Comparison of ENCODE assay signal across 21 cellular contexts in the genomic region with DNA sequence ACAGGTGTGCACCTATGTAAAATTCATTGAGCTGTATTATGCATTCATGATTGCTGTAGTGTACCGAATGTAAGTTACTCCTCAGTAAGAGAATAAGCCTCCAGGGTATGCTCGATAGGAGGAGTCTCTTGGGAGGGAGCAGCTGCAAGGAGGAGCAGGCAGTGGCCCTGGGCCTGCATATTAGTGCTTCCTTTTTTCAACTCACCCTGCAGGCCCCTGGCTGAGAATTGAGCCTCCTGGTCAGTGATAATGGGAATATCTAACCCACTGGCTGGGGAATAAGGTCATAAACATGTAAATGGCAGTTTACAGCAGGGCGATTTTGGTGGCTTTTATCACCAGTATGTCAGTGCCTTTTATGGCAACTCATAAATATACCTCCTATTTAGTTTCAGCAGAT.
"Had no signal": no experiment of that assay in that cellular context is flagged by ENCODE, and none has a peak within 500 bp of the region (broad histone marks: within the 10 kb centered on the region; RNA-seq: fewer than 3 reads in every experiment).

No MANE protein-coding gene starts in this region.

- ATAC-seq: activated CD8-positive, alpha-beta T cell treated with anti-CD3 and anti-CD28 coated beads, Interleukin-2, amount 10 ng/mL, durations not matched to agents 7 days and 5 days; activated T-cell treated with anti-CD3 and anti-CD28 coated beads, Interleukin-2, amount 50 U/mL, for 4 hours; esophagus mucosa; gastrocnemius medialis; heart left ventricle; natural killer cell; pancreas; sciatic nerve had no signal

- H3K4me3 ChIP-seq: gastrocnemius medialis, heart left ventricle, pancreas, tibial artery, uterus had no signal

- H3K27ac Mint-ChIP-seq: activated CD4-positive, alpha-beta T cell treated with anti-CD3 and anti-CD28 coated beads, Interleukin-2, amount 10 ng/mL, durations not matched to agents 24 days and 14 days; activated CD8-positive, alpha-beta T cell treated with anti-CD3 and anti-CD28 coated beads, Interleukin-2, amount 10 ng/mL, durations not matched to agents 7 days and 5 days; activated naive CD4-positive, alpha-beta T cell treated with anti-CD3 and anti-CD28 coated beads for 36 hours; natural killer cell had no signal

- DNase-seq: activated CD4-positive, alpha-beta T cell treated with anti-CD3 and anti-CD28 coated beads, Interleukin-2, amount 10 ng/mL, durations not matched to agents 24 days and 14 days; activated CD8-positive, alpha-beta T cell treated with anti-CD3 and anti-CD28 coated beads, Interleukin-2, amount 10 ng/mL, durations not matched to agents 7 days and 5 days; activated naive CD4-positive, alpha-beta T cell treated with anti-CD3 and anti-CD28 coated beads for 36 hours; activated T-cell treated with anti-CD3 and anti-CD28 coated beads, Interleukin-2, amount 50 U/mL, for 4 hours; brain microvascular endothelial cell; effector CD4-positive, alpha-beta T cell; gastrocnemius medialis; heart left ventricle; kidney glomerular epithelial cell; mesenchymal stem cell; natural killer cell; stimulated activated naive CD4-positive, alpha-beta T cell; substantia nigra; T-helper 1 cell; T1000; tibial artery; uterus had no signal

- H3K36me3 Mint-ChIP-seq: natural killer cell had no signal

- H3K9me3 Mint-ChIP-seq: activated CD4-positive, alpha-beta T cell treated with anti-CD3 and anti-CD28 coated beads, Interleukin-2, amount 10 ng/mL, durations not matched to agents 24 days and 14 days; activated naive CD4-positive, alpha-beta T cell treated with anti-CD3 and anti-CD28 coated beads for 36 hours; activated T-cell treated with anti-CD3 and anti-CD28 coated beads, Interleukin-2, amount 50 U/mL, for 4 hours; central memory CD8-positive, alpha-beta T cell; natural killer cell had no signal

- H3K4me3 Mint-ChIP-seq: activated CD4-positive, alpha-beta T cell treated with anti-CD3 and anti-CD28 coated beads, Interleukin-2, amount 10 ng/mL, durations not matched to agents 24 days and 14 days; activated CD8-positive, alpha-beta T cell treated with anti-CD3 and anti-CD28 coated beads, Interleukin-2, amount 10 ng/mL, durations not matched to agents 7 days and 5 days; activated naive CD4-positive, alpha-beta T cell treated with anti-CD3 and anti-CD28 coated beads for 36 hours; activated T-cell treated with anti-CD3 and anti-CD28 coated beads, Interleukin-2, amount 50 U/mL, for 4 hours; central memory CD8-positive, alpha-beta T cell; natural killer cell had no signal
